In genomic region chr3:129577925-129578742, GRCh38 we compare ENCODE assay signal across 10 cellular contexts. TPM values are rescaled to one million over a fixed set of nuclear protein-coding genes. Genes with fewer than 3 reads are reported as not detected.
DNase-seq lines count a peak whose midpoint lies in the region; ATAC-seq, FAIRE-seq and TF ChIP-seq lines count a peak whose summit lies in the region.
"Had no signal": no experiment of that assay in that cellular context is flagged by ENCODE, and none has a peak within 500 bp of the region (broad histone marks: within the 10 kb centered on the region; RNA-seq: fewer than 3 reads in every experiment).

No MANE protein-coding gene starts in this region.

- CTCF ChIA-PET in K562 (lab: Yijun Ruan, JAX; ENCODE audit: low intra/inter-chr PET ratio), result no interaction called here

- H2AFZ ChIP-seq in K562 (ENCODE audit: low read depth, low read length), result 0 out of 2 replicates have a peak overlapping the region, but pooled peaks have one; percentile 16

- H3K4me2 ChIP-seq in K562 (ENCODE audit: insufficient read depth, low read length), result peak overlapping the region; percentile 11; the same call in 1 of the 2 replicates
- H3K4me2 ChIP-seq: A549 had no signal

- no peak for TF ChIP-seq POLR2A in K562 (conservative IDR thresholded peaks at IDR 0.05)

- no peak for FAIRE-seq in K562 (lab: Jason Lieb, UNC)
- FAIRE-seq: A549 had no signal

- peak overlapping the region; percentile 20 for H3K4me3 Mint-ChIP-seq in stimulated activated naive CD8-positive, alpha-beta T cell treated with anti-CD3 and anti-CD28 coated beads, Interleukin-15, Interleukin-2, amounts not matched to agents 100 ng/mL and 50 ng/mL, for 24 hours

- 54% methylated on average over 12 of the region's 21 CpGs for WGBS in K562 (ENCODE audit: insufficient coverage, low coverage, missing lambda C conversion rate)

- no peaks in the 10 kb centered on the region for H3K36me3 Mint-ChIP-seq in stimulated activated naive CD8-positive, alpha-beta T cell treated with anti-CD3 and anti-CD28 coated beads, Interleukin-15, Interleukin-2, amounts not matched to agents 100 ng/mL and 50 ng/mL, for 24 hours (ENCODE audit: low read depth)

- no peak for TF ChIP-seq CTCF in K562 (IDR thresholded peaks at IDR 0.05 in 2 of 3, conservative IDR thresholded peaks at IDR 0.05 in 1 of 3; ENCODE audit: insufficient read depth in 2 of 3, low read depth in 1 of 3, low read length in 3 of 3)

- H3K79me2 ChIP-seq in K562 (ENCODE audit: control insufficient read depth, insufficient read depth, low read length), result no peaks in the 10 kb centered on the region

- H3K27ac Mint-ChIP-seq in stimulated activated naive CD8-positive, alpha-beta T cell treated with anti-CD3 and anti-CD28 coated beads, Interleukin-15, Interleukin-2, amounts not matched to agents 100 ng/mL and 50 ng/mL, for 24 hours, result peak overlapping the region; percentile 19

- BruUV-seq in K562 (replicated peaks; lab: Mats Ljungman, UMichigan), result no TSS peak

- in situ Hi-C loops in K562 (cut with MboI), result no loop called here

- peak; percentile 75 for ATAC-seq in K562
- ATAC-seq in GM21526 (IDR thresholded peaks at IDR 0.05; ENCODE audit: low FRiP score, unreplicated experiment), result no peak
- ATAC-seq in HG02973 (IDR thresholded peaks at IDR 0.05; ENCODE audit: unreplicated experiment), result no peak
- ATAC-seq: A549 had no signal

- intact Hi-C loops in K562 (cut with micrococcal nuclease), result no loop called here

- peaks cover 3% of the 10 kb centered on the region; the same call in 1 of the 3 replicates for H3K36me3 ChIP-seq in K562 (ENCODE audit: control insufficient read depth, insufficient read depth, low read length)

- peak overlapping the region in 1 of 2 experiments; percentile 84; a peak in 2 of 4 replicates for H3K9ac ChIP-seq in K562 (ENCODE audit: insufficient read depth in 1 of 2, low read depth in 2 of 2, low read length in 2 of 2)

- POLR2A ChIA-PET in K562 (lab: Yijun Ruan, JAX), result no interaction called here

- H3K9me3 Mint-ChIP-seq in stimulated activated naive CD8-positive, alpha-beta T cell treated with anti-CD3 and anti-CD28 coated beads, Interleukin-15, Interleukin-2, amounts not matched to agents 100 ng/mL and 50 ng/mL, for 24 hours, result no peaks in the 10 kb centered on the region

- H3K9me1 ChIP-seq in K562 (ENCODE audit: control insufficient read depth, insufficient read depth, low read length), result no peaks in the 10 kb centered on the region

- TF ChIP-seq RAD21 in K562 (CRISPR knock-in tag; conservative IDR thresholded peaks at IDR 0.05 in 1 of 2, IDR thresholded peaks at IDR 0.05 in 1 of 2), result no peak

- H3K27ac ChIP-seq in K562 (ENCODE audit: extremely low read depth, low read depth, low read length), result peak overlapping the region; percentile 60; the same call in 2 of the 3 replicates

- no peaks in the 10 kb centered on the region for H3K27me3 ChIP-seq in K562 (ENCODE audit: control insufficient read depth in 2 of 2, insufficient read depth in 2 of 2, low read length in 2 of 2)

- no peak overlapping the region for H3K4me3 ChIP-seq in K562
- H3K4me3 ChIP-seq: A549 had no signal

- no peak for TF ChIP-seq EP300 in K562 (IDR thresholded peaks at IDR 0.05; ENCODE audit: low read length)

- H3K27me3 Mint-ChIP-seq in stimulated activated naive CD8-positive, alpha-beta T cell treated with anti-CD3 and anti-CD28 coated beads, Interleukin-15, Interleukin-2, amounts not matched to agents 100 ng/mL and 50 ng/mL, for 24 hours, result no peaks in the 10 kb centered on the region

- peaks cover 9 to 44% of the 10 kb centered on the region in 2 experiments; a peak in 4 of 5 replicates for H3K4me1 ChIP-seq in K562 (replicated peaks in 1 of 2; ENCODE audit: control insufficient read depth in 2 of 2, insufficient read depth in 2 of 2, low read length in 2 of 2)

- no peaks in the 10 kb centered on the region for H3K9me3 ChIP-seq in K562 (replicated peaks; ENCODE audit: control insufficient read depth, insufficient read depth, low read depth, low read length)
- H3K9me3 ChIP-seq: A549 had no signal

- peaks cover 36% of the 10 kb centered on the region for H3K4me1 Mint-ChIP-seq in stimulated activated naive CD8-positive, alpha-beta T cell treated with anti-CD3 and anti-CD28 coated beads, Interleukin-15, Interleukin-2, amounts not matched to agents 100 ng/mL and 50 ng/mL, for 24 hours (ENCODE audit: low read depth)

- no peaks in the 10 kb centered on the region for H4K20me1 ChIP-seq in K562 (replicated peaks; ENCODE audit: control insufficient read depth, insufficient read depth, low read length)

- peak; percentile 43 for DNase-seq in NCI-H82 (lab: John Stamatoyannopoulos, UW)
- DNase-seq in NCI-H82 treated with DMSO at 0.1 percent for 48 hours (lab: John Stamatoyannopoulos, UW; ENCODE audit: unreplicated experiment), result no peak
- DNase-seq in HUDEP-2 (lab: John Stamatoyannopoulos, UW; ENCODE audit: unreplicated experiment in 76 of 76), result peak in 74 of 76 experiments; percentile 55 to 92 (median 83)
- DNase-seq in K562 (ENCODE audit: extremely low read depth in 1 of 4, low spot score in 3 of 4), result peak in 1 of 4 experiments; percentile 41
- no peak for DNase-seq in HK-2 (ENCODE audit: unreplicated experiment)

TF ChIP-seq in K562, 482 proteins besides CTCF, POLR2A, EP300 and RAD21 (continues in another document):
- TF ChIP-seq ZNF511 (CRISPR knock-in tag; IDR thresholded peaks at IDR 0.05), result no peak

RNA-seq across cellular contexts. Expression of gene PLXND1, which starts 28.3 kb away (rescaled TPM):
- 63.2 and 146 TPM in 2 replicates for total RNA-seq in K562 (2011; cell fraction: chromatin; rRNA removed; ENCODE audit: low replicate concordance)
- 60.7 and 67.2 TPM in 2 replicates for total RNA-seq in K562 (2011; cell fraction: nucleolus; rRNA removed)
- total RNA-seq in K562 (2011; cell fraction: nucleoplasm; rRNA removed), result 60.1 and 91.1 TPM in 2 replicates
- total RNA-seq in K562 (2014; rRNA removed) (10.6 and 17.2 TPM in 2 replicates), K562 (2014; rRNA removed; fragmentation: Illumina TruSeq; extraction: Trizol) (8.4 and 11.2 TPM in 2 replicates), K562 (2015; rRNA removed; fragmentation: Illumina TruSeq; extraction: Trizol) (18.6 and 18.8 TPM in 2 replicates), K562 (2021) (28.1 and 28.2 TPM in 2 replicates)
- polyA plus RNA-seq in K562 (2011; rRNA removed) (14.0 and 18.1 TPM in 2 replicates), K562 (2014; fragmentation: Illumina TruSeq; extraction: Trizol) (28.8 and 33.3 TPM in 2 replicates), K562 (2014; fragmentation: Nextera tagmentation; extraction: Ambion mirVana) (under 1 TPM; 0.34 to 0.70 TPM), K562 (2014; rRNA removed) (24.8 and 24.9 TPM in 2 replicates)
- polyA plus RNA-seq in K562 (2011; cell fraction: cytosol; rRNA removed), result 16.9 and 18.1 TPM in 2 replicates
- 98.5 and 119 TPM in 2 replicates for polyA plus RNA-seq in K562 (2011; cell fraction: nucleus; rRNA removed)
- 27.6 and 28.7 TPM in 2 replicates for polyA plus RNA-seq in K562 (2012)
- 10.0 and 13.0 TPM in 2 replicates for polyA minus RNA-seq in K562 (2011; rRNA and poly(A)+ RNA removed)
- polyA minus RNA-seq in K562 (2011; cell fraction: cytosol; rRNA and poly(A)+ RNA removed), result 16.8 and 20.7 TPM in 2 replicates
- polyA minus RNA-seq in K562 (2011; cell fraction: nucleus; rRNA and poly(A)+ RNA removed), result 24.2 and 31.4 TPM in 2 replicates

RNA-seq across cellular contexts. Expression of gene H1-8, which starts 35.2 kb away (rescaled TPM):
- total RNA-seq in K562 (2011; cell fraction: chromatin; rRNA removed; ENCODE audit: low replicate concordance), result not detected in 2 replicates
- not detected in 2 replicates for total RNA-seq in K562 (2011; cell fraction: nucleolus; rRNA removed)
- not detected in 2 replicates for total RNA-seq in K562 (2011; cell fraction: nucleoplasm; rRNA removed)
- total RNA-seq in K562 (2014; rRNA removed) (not detected in 2 replicates), K562 (2014; rRNA removed; fragmentation: Illumina TruSeq; extraction: Trizol) (not detected in 2 replicates), K562 (2015; rRNA removed; fragmentation: Illumina TruSeq; extraction: Trizol) (not detected in 2 replicates), K562 (2021) (not detected in 2 replicates)
- polyA plus RNA-seq in K562 (2011; rRNA removed) (not detected in 2 replicates), K562 (2014; fragmentation: Illumina TruSeq; extraction: Trizol) (not detected in 2 replicates), K562 (2014; fragmentation: Nextera tagmentation; extraction: Ambion mirVana) (not detected), K562 (2014; rRNA removed) (not detected in 2 replicates)
- polyA plus RNA-seq in K562 (2011; cell fraction: cytosol; rRNA removed), result not detected in 2 replicates
- not detected in 2 replicates for polyA plus RNA-seq in K562 (2011; cell fraction: nucleus; rRNA removed)
- polyA plus RNA-seq in K562 (2012), result not detected in 2 replicates
- polyA minus RNA-seq in K562 (2011; rRNA and poly(A)+ RNA removed), result not detected in 2 replicates
- not detected in 2 replicates for polyA minus RNA-seq in K562 (2011; cell fraction: cytosol; rRNA and poly(A)+ RNA removed)
- not detected in 2 replicates for polyA minus RNA-seq in K562 (2011; cell fraction: nucleus; rRNA and poly(A)+ RNA removed)
- total RNA-seq: dermis microvascular lymphatic vessel endothelial cell had no signal
- polyA plus RNA-seq: A549 had no signal

RNA-seq across cellular contexts. Expression of gene RHO, which starts 49.7 kb away (rescaled TPM):
- total RNA-seq in K562 (2011; cell fraction: chromatin; rRNA removed; ENCODE audit: low replicate concordance), result not detected in 2 replicates
- not detected in 2 replicates for total RNA-seq in K562 (2011; cell fraction: nucleolus; rRNA removed)
- total RNA-seq in K562 (2011; cell fraction: nucleoplasm; rRNA removed), result not detected in 2 replicates
- total RNA-seq in K562 (2014; rRNA removed) (not detected in 2 replicates), K562 (2014; rRNA removed; fragmentation: Illumina TruSeq; extraction: Trizol) (not detected in 2 replicates), K562 (2015; rRNA removed; fragmentation: Illumina TruSeq; extraction: Trizol) (not detected in 2 replicates), K562 (2021) (not detected in 2 replicates)
- polyA plus RNA-seq in K562 (2011; rRNA removed) (not detected in 2 replicates), K562 (2014; fragmentation: Illumina TruSeq; extraction: Trizol) (not detected in 2 replicates), K562 (2014; fragmentation: Nextera tagmentation; extraction: Ambion mirVana) (not detected), K562 (2014; rRNA removed) (not detected in 2 replicates)
- polyA plus RNA-seq in K562 (2011; cell fraction: cytosol; rRNA removed), result not detected in 2 replicates
- polyA plus RNA-seq in K562 (2011; cell fraction: nucleus; rRNA removed), result not detected in 2 replicates
- not detected in 2 replicates for polyA plus RNA-seq in K562 (2012)
- 0.06 TPM in 1 of 2 replicates, not detected in the other for polyA minus RNA-seq in K562 (2011; rRNA and poly(A)+ RNA removed)
- polyA minus RNA-seq in K562 (2011; cell fraction: cytosol; rRNA and poly(A)+ RNA removed), result not detected in 2 replicates
- polyA minus RNA-seq in K562 (2011; cell fraction: nucleus; rRNA and poly(A)+ RNA removed), result not detected in 2 replicates
- total RNA-seq: dermis microvascular lymphatic vessel endothelial cell had no signal

Comparison
In these comparisons a context has a peak if more than half of its experiments do, and no peak if none do; other contexts are left out.
1. DNase-seq: peak in NCI-H82 (single experiment) and HUDEP-2 (74 of 76); none in NCI-H82 treated with DMSO at 0.1 percent for 48 hours (single experiment) and HK-2 (single experiment).